In the genomic region with DNA sequence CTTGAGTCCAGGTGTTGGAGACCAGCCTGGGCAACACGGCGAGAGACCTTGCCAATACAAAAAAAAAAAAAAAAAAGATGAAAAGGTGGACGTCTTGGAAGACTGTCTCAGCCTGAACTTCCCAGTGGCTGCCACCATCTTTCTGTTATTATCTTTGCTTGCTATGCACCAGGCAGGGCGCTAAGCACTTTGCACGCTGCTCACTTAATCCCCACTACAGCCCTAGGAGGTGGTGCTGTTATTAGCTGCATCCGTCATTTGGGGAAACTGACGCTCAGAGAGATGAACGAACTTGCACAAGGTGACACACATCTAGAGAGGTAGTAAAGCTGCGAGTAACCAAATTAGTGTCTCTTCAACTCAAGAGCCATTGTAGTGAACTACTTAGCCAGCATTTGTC, we compare ENCODE assay signal across 9 cellular contexts. TPM values are rescaled to one million over a fixed set of nuclear protein-coding genes. Genes with fewer than 3 reads are reported as not detected.
DNase-seq lines count a peak whose midpoint lies in the region; ATAC-seq and TF ChIP-seq lines count a peak whose summit lies in the region.
"Had no signal": no experiment of that assay in that cellular context is flagged by ENCODE, and none has a peak within 500 bp of the region (broad histone marks: within the 10 kb centered on the region; RNA-seq: fewer than 3 reads in every experiment).

No MANE protein-coding gene starts in this region.

- 92% methylated on average over 9 of the region's 9 CpGs for WGBS in HUES64

- H3K4me3 Mint-ChIP-seq in MCF 10A (ENCODE audit: unreplicated experiment), result peak overlapping the region; percentile 92
- peak overlapping the region; percentile 99 for H3K4me3 Mint-ChIP-seq in natural killer cell treated with Interleukin-12 subunit alpha and Interleukin-12 subunit beta and Interleukin-15 and Interleukin-18, amount 100 ng/mL, for 72 hours

- DNase-seq in MCF 10A (ENCODE audit: unreplicated experiment) (no peak), activated gamma-delta T cell (lab: John Stamatoyannopoulos, UW) (no peak), occipital lobe (lab: John Stamatoyannopoulos, UW) (no peak)
- DNase-seq in natural killer cell treated with Interleukin-12 subunit alpha and Interleukin-12 subunit beta and Interleukin-15 and Interleukin-18, amount 100 ng/mL, for 72 hours (ENCODE audit: low spot score), result no peak
- no peak for DNase-seq in stimulated activated CD4-positive, alpha-beta T cell treated with anti-CD3 and anti-CD28 coated beads, Interleukin-12 subunit alpha, Interleukin-12 subunit beta, amount 100 ng/mL, for 4 hours
- no peak for DNase-seq in stimulated activated CD4-positive, alpha-beta T cell treated with anti-CD3 and anti-CD28 coated beads, Interleukin-4, amount 100 ng/mL, for 4 hours

- peak overlapping the region; percentile 71 for H2AFZ ChIP-seq in ACC112 (ENCODE audit: low read length, unreplicated experiment)

- peak overlapping the region; percentile 99 for H3K27ac ChIP-seq in ACC112 (ENCODE audit: low read depth, low read length)
- H3K27ac ChIP-seq in HUES64 (ENCODE audit: low read depth, low read length), result no peak overlapping the region

- BruUV-seq in MCF 10A (replicated peaks; lab: Mats Ljungman, UMichigan), result no TSS peak

- no peaks in the 10 kb centered on the region for H3K4me1 Mint-ChIP-seq in MCF 10A (ENCODE audit: insufficient read depth, unreplicated experiment)
- peaks cover 26 to 35% of the 10 kb centered on the region in 2 donors for H3K4me1 Mint-ChIP-seq in natural killer cell treated with Interleukin-12 subunit alpha and Interleukin-12 subunit beta and Interleukin-15 and Interleukin-18, amount 100 ng/mL, for 72 hours (ENCODE audit: low read depth in 2 of 2)

- no peak overlapping the region for H3K9ac ChIP-seq in HUES64 (ENCODE audit: low read depth, low read length)

- peak overlapping the region; percentile 79 for H3K27ac Mint-ChIP-seq in MCF 10A (ENCODE audit: low read depth, unreplicated experiment)
- H3K27ac Mint-ChIP-seq in natural killer cell treated with Interleukin-12 subunit alpha and Interleukin-12 subunit beta and Interleukin-15 and Interleukin-18, amount 100 ng/mL, for 72 hours, result peak overlapping the region in 1 of 2 donors; percentile 61

- no peaks in the 10 kb centered on the region for H3K9me3 ChIP-seq in HUES64 (ENCODE audit: insufficient read depth, low read depth, low read length)

- peak overlapping the region; percentile 78 for H3K4me3 ChIP-seq in ACC112 (ENCODE audit: low read depth, low read length)
- peak overlapping the region; percentile 85; the same call in 1 of the 2 replicates for H3K4me3 ChIP-seq in HUES64 (ENCODE audit: low read length)

- peaks cover 22% of the 10 kb centered on the region for H3K4me1 ChIP-seq in ACC112 (ENCODE audit: control insufficient read depth, insufficient read depth, low read length, unreplicated experiment)
- peaks cover 5% of the 10 kb centered on the region; the same call in 1 of the 2 replicates for H3K4me1 ChIP-seq in HUES64 (ENCODE audit: insufficient read depth, low read length)

- H3K27me3 Mint-ChIP-seq in MCF 10A (ENCODE audit: insufficient read depth, unreplicated experiment), result no peaks in the 10 kb centered on the region
- peaks cover 0 to 2% of the 10 kb centered on the region in 2 donors for H3K27me3 Mint-ChIP-seq in natural killer cell treated with Interleukin-12 subunit alpha and Interleukin-12 subunit beta and Interleukin-15 and Interleukin-18, amount 100 ng/mL, for 72 hours
- H3K27me3 Mint-ChIP-seq: activated CD4-positive, alpha-beta T cell treated with anti-CD3 and anti-CD28 coated beads for 36 hours had no signal

- no peaks in the 10 kb centered on the region for H3K9me3 Mint-ChIP-seq in MCF 10A (ENCODE audit: unreplicated experiment)
- H3K9me3 Mint-ChIP-seq in natural killer cell treated with Interleukin-12 subunit alpha and Interleukin-12 subunit beta and Interleukin-15 and Interleukin-18, amount 100 ng/mL, for 72 hours, result peaks cover 7% of the 10 kb centered on the region

- no peak for ATAC-seq in natural killer cell treated with Interleukin-12 subunit alpha and Interleukin-12 subunit beta and Interleukin-15 and Interleukin-18, amount 100 ng/mL, for 72 hours

- intact Hi-C loops in MCF 10A (cut with micrococcal nuclease), result no loop called here

- H3K36me3 ChIP-seq in ACC112 (ENCODE audit: insufficient read depth, low read length) (no peaks in the 10 kb centered on the region), HUES64 (ENCODE audit: insufficient read depth, low read length) (no peaks in the 10 kb centered on the region)

- POLR2A ChIA-PET in MCF 10A (lab: Yijun Ruan, JAX), result interaction anchor here (0.6 to 2.4 kb wide), 4 partner anchors 16 to 301 kb away, joined by 3 to 10 read pairs (median 3); no protein-coding TSS in a partner anchor

- H3K79me2 ChIP-seq in ACC112 (ENCODE audit: control insufficient read depth, insufficient read depth, low read length, unreplicated experiment), result peaks cover 16% of the 10 kb centered on the region

- CTCF ChIA-PET in MCF 10A (lab: Yijun Ruan, JAX), result interaction anchor here (1.1 kb wide), 1 partner anchor 463 kb away, joined by 3 read pairs; no protein-coding TSS in a partner anchor

- no peaks in the 10 kb centered on the region for H3K36me3 Mint-ChIP-seq in MCF 10A (ENCODE audit: insufficient read depth, unreplicated experiment)
- H3K36me3 Mint-ChIP-seq in natural killer cell treated with Interleukin-12 subunit alpha and Interleukin-12 subunit beta and Interleukin-15 and Interleukin-18, amount 100 ng/mL, for 72 hours, result peaks cover 5% of the 10 kb centered on the region

- TF ChIP-seq CTCF in MCF 10A (IDR thresholded peaks at IDR 0.05; ENCODE audit: unreplicated experiment), result no peak

- no peaks in the 10 kb centered on the region for H3K27me3 ChIP-seq in ACC112 (ENCODE audit: insufficient read depth, low read length)
- no peaks in the 10 kb centered on the region for H3K27me3 ChIP-seq in HUES64 (ENCODE audit: insufficient read depth, low read length)

RNA-seq across cellular contexts. Expression of gene CPPED1, which starts 0.7 kb away (rescaled TPM):
- polyA plus RNA-seq in HUES64 (2013, experiment 1 of 2), result 9.5 TPM
- 8.2 TPM for polyA plus RNA-seq in HUES64 (2013, experiment 2 of 2)
- total RNA-seq in MCF 10A (2022) (13.8 and 16.6 TPM in 2 replicates), occipital lobe (6.2 TPM)
- 10 to 100 TPM; 11.3 to 26.8 TPM for total RNA-seq in natural killer cell treated with Interleukin-12 subunit alpha and Interleukin-12 subunit beta and Interleukin-15 and Interleukin-18, amount 100 ng/mL, for 72 hours
